Comparison of ENCODE assay signal across 24 cellular contexts in the genomic region with DNA sequence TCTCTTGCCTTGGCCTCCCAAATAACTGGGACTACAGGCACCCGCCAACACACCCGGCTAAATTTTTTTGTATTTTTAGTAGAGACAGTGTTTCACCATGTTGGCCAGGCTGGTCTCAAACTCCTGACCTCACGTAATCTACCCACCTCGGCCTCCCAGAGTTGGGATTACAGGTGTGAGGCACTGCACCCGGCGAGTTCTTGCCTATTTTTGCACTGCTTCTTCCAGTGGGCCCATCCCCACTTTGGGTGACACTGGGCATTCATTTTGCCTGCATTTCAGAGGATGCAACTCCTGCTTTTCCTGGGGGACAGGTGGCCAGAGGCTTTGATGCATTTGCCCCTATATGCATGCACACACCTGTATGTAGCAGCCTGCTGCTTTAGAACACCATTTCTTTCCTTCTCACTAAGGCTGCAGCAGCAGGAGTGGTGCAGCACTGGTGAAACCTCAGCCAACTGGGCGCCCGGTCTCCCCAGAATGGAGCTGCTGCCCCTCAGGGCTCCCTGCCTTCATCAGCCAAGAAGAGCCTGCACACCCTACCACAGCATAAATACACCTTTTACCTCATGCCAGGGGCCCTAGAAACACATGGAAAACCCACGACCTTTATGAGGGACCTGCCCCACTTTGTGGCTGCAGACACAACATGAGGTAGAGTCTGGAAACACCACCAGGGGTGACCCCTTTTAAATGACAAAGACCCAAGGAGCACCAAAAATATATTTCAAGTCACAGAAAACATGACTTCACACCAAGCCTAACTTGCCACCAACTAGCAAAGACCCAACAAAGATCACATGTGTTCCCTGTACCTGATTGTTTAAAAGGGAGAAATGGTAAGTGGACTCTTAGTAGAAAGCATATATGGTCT. TPM values are rescaled to one million over a fixed set of nuclear protein-coding genes. Genes with fewer than 3 reads are reported as not detected.
DNase-seq lines count a peak whose midpoint lies in the region; ATAC-seq, FAIRE-seq and TF ChIP-seq lines count a peak whose summit lies in the region.
"Had no signal": no experiment of that assay in that cellular context is flagged by ENCODE, and none has a peak within 500 bp of the region (broad histone marks: within the 10 kb centered on the region; RNA-seq: fewer than 3 reads in every experiment).

No MANE protein-coding gene starts in this region.

- H2BK15ac ChIP-seq in H1 (ENCODE audit: low read length), result no peak overlapping the region

- no peaks in the 10 kb centered on the region for H3K36me3 Mint-ChIP-seq in activated naive CD8-positive, alpha-beta T cell treated with anti-CD3 and anti-CD28 coated beads, Interleukin-2, amount 50 U/mL, for 24 hours (ENCODE audit: low read depth)
- H3K36me3 Mint-ChIP-seq in activated naive CD8-positive, alpha-beta T cell treated with anti-CD3 and anti-CD28 coated beads for 36 hours, result no peaks in the 10 kb centered on the region
- H3K36me3 Mint-ChIP-seq in stimulated activated naive B cell treated with anti-CD40 and anti-IgM and Interleukin-4, amounts not matched to agents 10 μg/mL and 1 μg/mL and 100 μg/mL, for 72 hours, result no peaks in the 10 kb centered on the region
- H3K36me3 Mint-ChIP-seq: CD14-positive monocyte; CD4-positive, alpha-beta memory T cell had no signal

- TF ChIP-seq CTCF in H1 (IDR thresholded peaks at IDR 0.05; ENCODE audit: control extremely low read depth in 1 of 3, insufficient read depth in 1 of 3, low read depth in 1 of 3, low read length in 3 of 3), result no peak
- no peak for TF ChIP-seq CTCF in pancreas (IDR thresholded peaks at IDR 0.05)

- H3K9me3 Mint-ChIP-seq in activated naive CD8-positive, alpha-beta T cell treated with anti-CD3 and anti-CD28 coated beads, Interleukin-2, amount 50 U/mL, for 24 hours, result no peaks in the 10 kb centered on the region
- no peaks in the 10 kb centered on the region for H3K9me3 Mint-ChIP-seq in activated naive CD8-positive, alpha-beta T cell treated with anti-CD3 and anti-CD28 coated beads for 36 hours
- H3K9me3 Mint-ChIP-seq in stimulated activated naive B cell treated with anti-CD40 and anti-IgM and Interleukin-4, amounts not matched to agents 10 μg/mL and 1 μg/mL and 100 μg/mL, for 72 hours, result no peaks in the 10 kb centered on the region
- H3K9me3 Mint-ChIP-seq: CD14-positive monocyte, GM23338, HFFc6 had no signal

- POLR2A ChIA-PET in H1 (lab: Charles Lee; ENCODE audit: partially characterized antibody), result no interaction called here

- no peak overlapping the region for H2BK5ac ChIP-seq in H1 (ENCODE audit: low read depth, low read length)

- H3K79me2 ChIP-seq in H1 (ENCODE audit: control insufficient read depth in 1 of 2, insufficient read depth in 2 of 2, low read length in 2 of 2), result no peaks in the 10 kb centered on the region

- H3K9me3 ChIP-seq in H1 (ENCODE audit: insufficient read depth in 2 of 2, low read depth in 1 of 2, low read length in 1 of 2) (no peaks in the 10 kb centered on the region), pancreas (no peaks in the 10 kb centered on the region)
- H3K9me3 ChIP-seq: BLaER1 had no signal

- no peak overlapping the region for H3K4me2 ChIP-seq in H1 (ENCODE audit: insufficient read depth in 1 of 2, low read depth in 2 of 2, low read length in 2 of 2)
- H3K4me2 ChIP-seq: BLaER1, GM23338 had no signal

- H3K36me3 ChIP-seq in H1 (ENCODE audit: control insufficient read depth in 2 of 4, insufficient read depth in 4 of 4, low read length in 3 of 4), result no peaks in the 10 kb centered on the region
- no peaks in the 10 kb centered on the region for H3K36me3 ChIP-seq in pancreas
- H3K36me3 ChIP-seq: BLaER1 had no signal

- no peak overlapping the region for H2AFZ ChIP-seq in H1 (ENCODE audit: low read length)
- H2AFZ ChIP-seq: GM23338 had no signal

- no peaks in the 10 kb centered on the region for H3K23me2 ChIP-seq in H1 (ENCODE audit: low read depth, low read length)

- no peak overlapping the region for H2BK120ac ChIP-seq in H1 (replicated peaks; ENCODE audit: low read depth, low read length)

- FAIRE-seq in H1 (lab: Jason Lieb, UNC) (no peak), pancreas (lab: Jason Lieb, UNC) (no peak)
- FAIRE-seq: GM12892, GM18507, HepG2 had no signal

- no peak for TF ChIP-seq EP300 in H1 (IDR thresholded peaks at IDR 0.05; ENCODE audit: borderline replicate concordance in 1 of 2, low read depth in 2 of 2, low read length in 2 of 2)

- H3K18ac ChIP-seq in H1 (ENCODE audit: extremely low read depth, low read length), result no peak overlapping the region

- H3K4me3 ChIP-seq in H1 (ENCODE audit: extremely low read depth in 1 of 4, insufficient read depth in 2 of 4, low read depth in 3 of 4, low read length in 4 of 4), result no peak overlapping the region
- no peak overlapping the region for H3K4me3 ChIP-seq in pancreas
- H3K4me3 ChIP-seq: BLaER1, GM23338 had no signal

- peak overlapping the region; percentile 68; the same call in 1 of the 2 replicates for H4K8ac ChIP-seq in H1 (ENCODE audit: extremely low read depth, insufficient read depth, low read length)

- H3K4ac ChIP-seq in H1 (replicated peaks; ENCODE audit: insufficient read length, low read depth, low read length), result no peak overlapping the region

- H3K14ac ChIP-seq in H1 (ENCODE audit: insufficient read length), result no peak overlapping the region

- no peak overlapping the region for H2BK20ac ChIP-seq in H1 (ENCODE audit: low read length)

- no peak overlapping the region for H3K23ac ChIP-seq in H1 (ENCODE audit: insufficient read length)

- H4K5ac ChIP-seq in H1 (ENCODE audit: insufficient read length, low read depth, low read length), result no peak overlapping the region

- intact Hi-C loops in pancreas (cut with DNase I), result no loop called here

- WGBS in H1 (ENCODE audit: extremely low coverage in 1 of 2, insufficient coverage in 1 of 2, insufficient read length in 1 of 2, insufficient replicate concordance in 2 of 2, low coverage in 1 of 2, low lambda C conversion rate in 2 of 2, missing lambda C conversion rate in 1 of 2), 2 experiments, result 85% methylated on average over 9 of the region's 9 CpGs; no CpG with 5 or more reads in 1 of the 2 experiments
- WGBS in pancreas, 2 donors, result 54 to 67% methylated on average over 9 of the region's 9 CpGs

- H3K4me3 Mint-ChIP-seq in activated naive CD8-positive, alpha-beta T cell treated with anti-CD3 and anti-CD28 coated beads, Interleukin-2, amount 50 U/mL, for 24 hours, result no peak overlapping the region
- no peak overlapping the region for H3K4me3 Mint-ChIP-seq in activated naive CD8-positive, alpha-beta T cell treated with anti-CD3 and anti-CD28 coated beads for 36 hours
- H3K4me3 Mint-ChIP-seq in stimulated activated naive B cell treated with anti-CD40 and anti-IgM and Interleukin-4, amounts not matched to agents 10 μg/mL and 1 μg/mL and 100 μg/mL, for 72 hours, result no peak overlapping the region
- H3K4me3 Mint-ChIP-seq: CD14-positive monocyte; CD4-positive, alpha-beta memory T cell; GM23338; HFFc6 had no signal

- peak; percentile 52 for ATAC-seq in activated naive CD8-positive, alpha-beta T cell treated with anti-CD3 and anti-CD28 coated beads, Interleukin-2, amount 50 U/mL, for 24 hours
- ATAC-seq in stimulated activated naive B cell treated with anti-CD40 and anti-IgM and Interleukin-4, amounts not matched to agents 10 μg/mL and 1 μg/mL and 100 μg/mL, for 72 hours (replicated peaks), result peak; percentile 22 to 41
- ATAC-seq in pancreas, result no peak
- ATAC-seq: HCT116 had no signal

- H2BK12ac ChIP-seq in H1 (ENCODE audit: low read depth, low read length), result no peak overlapping the region

- TF ChIP-seq POLR2A in H1 (IDR thresholded peaks at IDR 0.05; ENCODE audit: control extremely low read depth in 1 of 2, low read depth in 2 of 2, low read length in 2 of 2), result no peak

- H3K27ac Mint-ChIP-seq in activated naive CD8-positive, alpha-beta T cell treated with anti-CD3 and anti-CD28 coated beads, Interleukin-2, amount 50 U/mL, for 24 hours, result no peak overlapping the region
- H3K27ac Mint-ChIP-seq in activated naive CD8-positive, alpha-beta T cell treated with anti-CD3 and anti-CD28 coated beads for 36 hours, result no peak overlapping the region
- H3K27ac Mint-ChIP-seq in stimulated activated naive B cell treated with anti-CD40 and anti-IgM and Interleukin-4, amounts not matched to agents 10 μg/mL and 1 μg/mL and 100 μg/mL, for 72 hours, result no peak overlapping the region
- H3K27ac Mint-ChIP-seq: CD4-positive, alpha-beta memory T cell; GM23338; HFFc6 had no signal

- H3K9ac ChIP-seq in H1 (replicated peaks in 1 of 4; ENCODE audit: extremely low read depth in 1 of 4, low read depth in 3 of 4, low read length in 3 of 4), result no peak overlapping the region
- H3K9ac ChIP-seq: BLaER1 had no signal

- H4K20me1 ChIP-seq in H1 (replicated peaks in 1 of 2; ENCODE audit: control insufficient read depth in 1 of 2, insufficient read depth in 2 of 2, low read length in 2 of 2), result peaks cover 0 to 4% of the 10 kb centered on the region in 2 experiments
- H4K20me1 ChIP-seq: BLaER1 had no signal

- H4K91ac ChIP-seq in H1 (replicated peaks; ENCODE audit: insufficient read length, low read length), result no peak overlapping the region

- DNase-seq in activated CD8-positive, alpha-beta memory T cell treated with anti-CD3 and anti-CD28 coated beads for 24 hours, result peak; percentile 47
- no peak for DNase-seq in activated CD8-positive, alpha-beta memory T cell treated with anti-CD3 and anti-CD28 coated beads, Interleukin-2, amount 50 U/mL, for 4 hours
- no peak for DNase-seq in activated naive CD8-positive, alpha-beta T cell treated with anti-CD3 and anti-CD28 coated beads, Interleukin-2, amount 50 U/mL, for 24 hours
- DNase-seq in activated naive CD8-positive, alpha-beta T cell treated with anti-CD3 and anti-CD28 coated beads for 36 hours, result no peak
- DNase-seq in H1 (ENCODE audit: low read depth in 1 of 2, low spot score in 2 of 2) (no peak), pancreas (no peak)
- DNase-seq in stimulated activated naive B cell treated with anti-CD40 and anti-IgM and Interleukin-4, amounts not matched to agents 10 μg/mL and 1 μg/mL and 100 μg/mL, for 72 hours, result no peak
- DNase-seq in activated CD4-positive, alpha-beta T cell treated with anti-CD3 and anti-CD28 coated beads, Interleukin-2, amount 50 U/mL, for 4 hours, result no peak
- DNase-seq: 8988T; CD4-positive, alpha-beta memory T cell; DMS153; DMS79; GDM1; HFFc6 had no signal

- H2AK5ac ChIP-seq in H1 (ENCODE audit: low read depth, low read length), result no peak overlapping the region

- H3K4me1 ChIP-seq in H1 (replicated peaks in 1 of 4; ENCODE audit: control insufficient read depth in 3 of 4, insufficient read depth in 4 of 4, low read length in 3 of 4) (peaks cover 0 to 10% (median 0%) of the 10 kb centered on the region in 4 experiments; a peak in 3 of 7 replicates), pancreas (no peaks in the 10 kb centered on the region)
- H3K4me1 ChIP-seq: BLaER1 had no signal

- peaks cover 48% of the 10 kb centered on the region for H3K27me3 Mint-ChIP-seq in activated naive CD8-positive, alpha-beta T cell treated with anti-CD3 and anti-CD28 coated beads, Interleukin-2, amount 50 U/mL, for 24 hours
- H3K27me3 Mint-ChIP-seq in activated naive CD8-positive, alpha-beta T cell treated with anti-CD3 and anti-CD28 coated beads for 36 hours, result peaks cover 59% of the 10 kb centered on the region
- peaks cover 52% of the 10 kb centered on the region in 2 donors for H3K27me3 Mint-ChIP-seq in stimulated activated naive B cell treated with anti-CD40 and anti-IgM and Interleukin-4, amounts not matched to agents 10 μg/mL and 1 μg/mL and 100 μg/mL, for 72 hours

- H3K56ac ChIP-seq in H1 (replicated peaks; ENCODE audit: insufficient read length, low read depth, low read length), result no peak overlapping the region

- H3K27me3 ChIP-seq in H1 (replicated peaks in 1 of 4; ENCODE audit: control insufficient read depth in 3 of 4, extremely low read depth in 1 of 4, insufficient read depth in 3 of 4, low read length in 3 of 4) (no peaks in the 10 kb centered on the region; a peak in 1 of 7 replicates), pancreas (peaks cover 0 to 7% (median 0%) of the 10 kb centered on the region in 4 donors)
- H3K27me3 ChIP-seq: BLaER1 had no signal

- TF ChIP-seq RAD21 in H1 (IDR thresholded peaks at IDR 0.05 in 1 of 2, conservative IDR thresholded peaks at IDR 0.05 in 1 of 2; ENCODE audit: low read depth in 2 of 2, low read length in 2 of 2), result no peak

- H3K79me1 ChIP-seq in H1 (ENCODE audit: low read depth, low read length), result no peaks in the 10 kb centered on the region

- H3K27ac ChIP-seq in H1 (ENCODE audit: low read depth, low read length) (no peak overlapping the region), pancreas (no peak overlapping the region)
- H3K27ac ChIP-seq: BLaER1 had no signal

- CTCF ChIA-PET in H1 (lab: Charles Lee; ENCODE audit: partially characterized antibody), result no interaction called here

- H3K4me1 Mint-ChIP-seq in activated naive CD8-positive, alpha-beta T cell treated with anti-CD3 and anti-CD28 coated beads, Interleukin-2, amount 50 U/mL, for 24 hours, result peaks cover 22% of the 10 kb centered on the region
- H3K4me1 Mint-ChIP-seq in activated naive CD8-positive, alpha-beta T cell treated with anti-CD3 and anti-CD28 coated beads for 36 hours, result peaks cover 6% of the 10 kb centered on the region
- peaks cover 0 to 4% of the 10 kb centered on the region in 2 donors for H3K4me1 Mint-ChIP-seq in stimulated activated naive B cell treated with anti-CD40 and anti-IgM and Interleukin-4, amounts not matched to agents 10 μg/mL and 1 μg/mL and 100 μg/mL, for 72 hours
- H3K4me1 Mint-ChIP-seq: CD14-positive monocyte had no signal

RNA-seq across cellular contexts. Expression of a gene that starts 36.8 kb away (rescaled TPM):
- 100 to 1,000 TPM; 134 to 137 TPM for total RNA-seq in activated naive CD8-positive, alpha-beta T cell treated with anti-CD3 and anti-CD28 coated beads for 36 hours
- total RNA-seq in H1 (2021; fragmentation: NEBNext Ultra II Directional; extraction: Animal tissue kit (Norgen Biotek cat#: 25700)), result 38.0 and 41.5 TPM in 2 replicates
- 22.8 and 29.1 TPM in 2 replicates for polyA plus RNA-seq in H1 (2011; rRNA removed)
- 36.0 TPM for polyA plus RNA-seq in H1 (2011; cell fraction: cytosol; rRNA removed)
- 35.2 TPM for polyA plus RNA-seq in H1 (2011; cell fraction: nucleus; rRNA removed)
- 28.3 to 36.0 TPM (median 33.8 TPM) in 4 replicates for polyA plus RNA-seq in H1 (2012, experiment 1 of 2)
- polyA plus RNA-seq in H1 (2012, experiment 2 of 2), result 21.5 TPM
- polyA plus RNA-seq in H1 (2013, experiment 1 of 2), result 49.0 TPM
- polyA plus RNA-seq in H1 (2013, experiment 2 of 2), result 48.9 TPM
- 25.6 and 43.4 TPM in 2 replicates for polyA minus RNA-seq in H1 (2011; rRNA and poly(A)+ RNA removed)
- 21.2 TPM for polyA minus RNA-seq in H1 (2011; cell fraction: cytosol; rRNA and poly(A)+ RNA removed)
- polyA minus RNA-seq in H1 (2011; cell fraction: nucleus; rRNA and poly(A)+ RNA removed), result 48.4 TPM
- total RNA-seq in pancreas, result 10 to 100 TPM; 14.3 to 32.3 (median 23.1) TPM
- polyA plus RNA-seq in pancreas, result 10 to 100 TPM; 26.3 to 50.3 TPM

RNA-seq across cellular contexts. Expression of a gene that starts 43.5 kb away (rescaled TPM):
- not detected for total RNA-seq in activated naive CD8-positive, alpha-beta T cell treated with anti-CD3 and anti-CD28 coated beads for 36 hours
- 1.2 and 1.5 TPM in 2 replicates for total RNA-seq in H1 (2021; fragmentation: NEBNext Ultra II Directional; extraction: Animal tissue kit (Norgen Biotek cat#: 25700))
- polyA plus RNA-seq in H1 (2011; rRNA removed), result 0.82 and 1.6 TPM in 2 replicates
- polyA plus RNA-seq in H1 (2011; cell fraction: cytosol; rRNA removed), result 1.6 TPM
- 0.84 TPM for polyA plus RNA-seq in H1 (2011; cell fraction: nucleus; rRNA removed)
- polyA plus RNA-seq in H1 (2012, experiment 1 of 2), result 0.23 to 0.97 TPM (median 0.69 TPM) in 4 replicates
- polyA plus RNA-seq in H1 (2012, experiment 2 of 2), result 0.34 TPM
- 0.67 TPM for polyA plus RNA-seq in H1 (2013, experiment 1 of 2)
- polyA plus RNA-seq in H1 (2013, experiment 2 of 2), result 0.55 TPM
- polyA minus RNA-seq in H1 (2011; rRNA and poly(A)+ RNA removed), result not detected in 2 replicates
- polyA minus RNA-seq in H1 (2011; cell fraction: cytosol; rRNA and poly(A)+ RNA removed), result 1.0 TPM
- 0.80 TPM for polyA minus RNA-seq in H1 (2011; cell fraction: nucleus; rRNA and poly(A)+ RNA removed)
- not detected for total RNA-seq in pancreas
- under 1 TPM in 1 of 2 donors, not detected in 1; 0.05 TPM for polyA plus RNA-seq in pancreas
- total RNA-seq: A673; CD4-positive, alpha-beta memory T cell; Daoy; HepG2; HFFc6 had no signal
- polyA plus RNA-seq: AG04450; CD14-positive monocyte; CD4-positive, alpha-beta memory T cell; HepG2 had no signal

Comparison
In these comparisons a context has a peak if more than half of its experiments do, and no peak if none do; other contexts are left out.
1. ATAC-seq: peak in activated naive CD8-positive, alpha-beta T cell treated with anti-CD3 and anti-CD28 coated beads, Interleukin-2, amount 50 U/mL, for 24 hours (single experiment) and stimulated activated naive B cell treated with anti-CD40 and anti-IgM and Interleukin-4, amounts not matched to agents 10 μg/mL and 1 μg/mL and 100 μg/mL, for 72 hours (2 of 2); none in pancreas (0 of 4).